ENCODE assay signal across 38 cellular contexts in the genomic region with DNA sequence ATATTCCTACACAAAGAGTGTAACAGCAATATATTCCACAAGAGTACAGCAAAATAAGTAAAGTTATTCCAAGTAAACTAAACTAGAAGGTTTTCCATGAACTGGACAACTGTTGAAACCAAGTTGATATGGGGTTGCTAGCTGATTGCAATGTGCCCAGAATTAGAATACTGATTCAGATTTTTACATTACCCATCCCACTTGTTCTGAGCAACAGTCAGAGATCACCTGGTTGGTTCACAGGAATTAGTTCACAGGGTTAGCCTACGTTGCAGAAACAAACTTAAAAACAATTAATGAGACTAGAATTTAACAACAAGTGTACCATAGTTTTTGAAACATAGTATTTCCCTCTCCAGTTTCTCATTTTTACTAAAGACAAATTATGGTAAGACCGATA. TPM values are rescaled to one million over a fixed set of nuclear protein-coding genes. Genes with fewer than 3 reads are reported as not detected.
"Had no signal": no experiment of that assay in that cellular context is flagged by ENCODE, and none has a peak within 500 bp of the region (broad histone marks: within the 10 kb centered on the region; RNA-seq: fewer than 3 reads in every experiment).

No MANE protein-coding gene starts in this region.

- H3K36me3 ChIP-seq: MG63 had no signal

- H3K27me3 ChIP-seq: MG63 had no signal

- H3K4me3 ChIP-seq: MG63 had no signal

- H3K27ac ChIP-seq: KMS-11 had no signal

- H3K9ac ChIP-seq: KMS-11 had no signal

- H3K4me2 ChIP-seq: KMS-11 had no signal

- DNase-seq: Karpas-422, Kasumi-1, KG1, MG63, MM.1S, MV-4-11, NCI-H1048, NCI-H1092, NCI-H1092 treated with DMSO at 0.1 percent for 48 hours, NCI-H1105, NCI-H1105 treated with DMSO at 0.1 percent for 48 hours, NCI-H1417, NCI-H1417 treated with DMSO at 0.1 percent for 48 hours, NCI-H1436, NCI-H1436 treated with DMSO at 0.1 percent for 48 hours, NCI-H146, NCI-H1694, NCI-H1694 treated with DMSO at 0.1 percent for 48 hours, NCI-H187, NCI-H187 treated with DMSO at 0.1 percent for 48 hours, NCI-H1930, NCI-H2029, NCI-H2029 treated with DMSO at 0.1 percent for 48 hours, NCI-H2081, NCI-H2081 treated with DMSO at 0.1 percent for 48 hours, NCI-H2107, NCI-H2171, NCI-H2171 treated with DMSO at 0.1 percent for 48 hours, NCI-H2227 treated with DMSO at 0.1 percent for 48 hours, NCI-H226, NCI-H345, NCI-H446, NCI-H446 treated with DMSO at 0.1 percent for 48 hours, NCI-H510A had no signal

RNA-seq across cellular contexts. Expression of gene PLN, which starts 54.2 kb away (rescaled TPM):
- total RNA-seq: LHCN-M2, MCF 10A, NCI-H460 had no signal
